Comparison of ENCODE assay signal across 16 cellular contexts in genomic region chr20:49951160-49951559, GRCh38. TPM values are rescaled to one million over a fixed set of nuclear protein-coding genes. Genes with fewer than 3 reads are reported as not detected.
DNase-seq lines count a peak whose midpoint lies in the region; ATAC-seq, FAIRE-seq and TF ChIP-seq lines count a peak whose summit lies in the region.
"Had no signal": no experiment of that assay in that cellular context is flagged by ENCODE, and none has a peak within 500 bp of the region (broad histone marks: within the 10 kb centered on the region; RNA-seq: fewer than 3 reads in every experiment).

No MANE protein-coding gene starts in this region.

- CTCF ChIA-PET in IMR-90 (lab: Yijun Ruan, JAX): no interaction called here

- peaks cover 50 to 66% of the 10 kb centered on the region in 2 experiments for H3K79me1 ChIP-seq in IMR-90 (ENCODE audit: low read depth in 1 of 2, low read length in 2 of 2)
- H3K79me1 ChIP-seq in mesenchymal stem cell (replicated peaks; ENCODE audit: low read length, poor library complexity, severe bottlenecking): peaks cover 25% of the 10 kb centered on the region

- H3K4me1 ChIP-seq in IMR-90 (ENCODE audit: control insufficient read depth, insufficient read depth, low read length) (peaks cover 23% of the 10 kb centered on the region), mesenchymal stem cell (ENCODE audit: control insufficient read depth, insufficient read depth, low read depth, low read length) (peaks cover 10% of the 10 kb centered on the region)
- H3K4me1 ChIP-seq: transverse colon had no signal

- intact Hi-C loops in IMR-90 (cut with micrococcal nuclease): no loop called here

- H3K18ac ChIP-seq in IMR-90 (ENCODE audit: low read depth, low read length) (peak overlapping the region; percentile 38; the same call in 1 of the 2 replicates), mesenchymal stem cell (ENCODE audit: low read depth in 1 of 2, low read length in 2 of 2) (no peak overlapping the region)

- H3K23ac ChIP-seq in IMR-90 (ENCODE audit: low read depth, low read length) (peak overlapping the region; percentile 39), mesenchymal stem cell (ENCODE audit: low read length in 2 of 2) (no peak overlapping the region)

- peak; percentile 97 to 98 for ATAC-seq in activated CD4-positive, CD25-positive, alpha-beta regulatory T cell treated with anti-CD3 and anti-CD28 coated beads, Interleukin-2, amount 50 U/mL, for 24 hours
- peak; percentile 56 for ATAC-seq in IMR-90 (ENCODE audit: low read depth)

- H2BK12ac ChIP-seq in mesenchymal stem cell (ENCODE audit: low read length in 2 of 2): no peak overlapping the region

- H3K27me3 ChIP-seq in IMR-90 (ENCODE audit: control insufficient read depth, insufficient read depth, low read length) (no peaks in the 10 kb centered on the region), bronchial epithelial cell (ENCODE audit: control insufficient read depth, insufficient read depth, low read length) (no peaks in the 10 kb centered on the region), mesenchymal stem cell (ENCODE audit: control insufficient read depth in 1 of 2, insufficient read depth in 1 of 2, low read length in 2 of 2) (no peaks in the 10 kb centered on the region)
- H3K27me3 ChIP-seq: transverse colon had no signal

- H4K91ac ChIP-seq in IMR-90 (ENCODE audit: insufficient read depth, low read depth, low read length) (peak overlapping the region; percentile 21), mesenchymal stem cell (ENCODE audit: low read length) (no peak overlapping the region)

- H2BK20ac ChIP-seq in IMR-90 (ENCODE audit: low read depth, low read length): peak overlapping the region; percentile 22; the same call in 1 of the 2 replicates

- no peak for FAIRE-seq in bronchial epithelial cell (lab: Jason Lieb, UNC)

- in situ Hi-C loops in IMR-90 (cut with MboI; ENCODE audit: low sequenced_read_pairs): no loop called here

- peaks cover 22% of the 10 kb centered on the region for H3K9me1 ChIP-seq in IMR-90 (ENCODE audit: insufficient read depth, low read length)

- H2BK120ac ChIP-seq in IMR-90 (ENCODE audit: low read depth, low read length) (peak overlapping the region; percentile 75), mesenchymal stem cell (ENCODE audit: low read depth, low read length) (no peak overlapping the region)

- DNase-seq in activated CD4-positive, CD25-positive, alpha-beta regulatory T cell treated with anti-CD3 and anti-CD28 coated beads, Interleukin-2, amount 50 U/mL, for 72 hours: no peak
- DNase-seq in IMR-90 (peak; percentile 83), bronchial epithelial cell (ENCODE audit: low read depth) (peak; percentile 80), mesenchymal stem cell (peak; percentile 44), NCI-H1417 (lab: John Stamatoyannopoulos, UW) (no peak), NCI-H1930 (lab: John Stamatoyannopoulos, UW) (no peak), kidney glomerular epithelial cell (lab: John Stamatoyannopoulos, UW) (no peak)
- DNase-seq: 8988T; amygdala; DMS 273 treated with DMSO at 0.1 percent for 48 hours; effector CD8-positive, alpha-beta T cell; NCI-H226; occipital lobe; transverse colon had no signal

- H4K20me1 ChIP-seq in IMR-90 (ENCODE audit: insufficient read depth, low read length): peaks cover 11% of the 10 kb centered on the region

- 0 out of 2 replicates have a peak, but pooled peaks have one; percentile 26 for TF ChIP-seq POLR2A in IMR-90 (IDR thresholded peaks at IDR 0.05; ENCODE audit: low read depth, low read length)

- H2AK5ac ChIP-seq in IMR-90 (ENCODE audit: low read depth, low read length) (peak overlapping the region; percentile 54), mesenchymal stem cell (ENCODE audit: low read length, severe bottlenecking) (no peak overlapping the region)

- 0% methylated on average over 1 of the region's 4 CpGs; no CpG with 5 or more reads in 1 of the 2 experiments for WGBS in IMR-90 (ENCODE audit: extremely low coverage in 2 of 2, insufficient read length in 1 of 2), 2 experiments
- WGBS in mesenchymal stem cell: 70% methylated on average over 4 of the region's 4 CpGs

- dilution Hi-C loops in IMR-90 (cut with HindIII; ENCODE audit: low sequenced_read_pairs, unreplicated experiment): no loop called here

- H3K27ac ChIP-seq in IMR-90 (ENCODE audit: insufficient read depth, low read length) (peak overlapping the region; percentile 48), mesenchymal stem cell (ENCODE audit: low read length, poor library complexity, severe bottlenecking) (no peak overlapping the region)
- H3K27ac ChIP-seq: transverse colon had no signal

- no peak for TF ChIP-seq RAD21 in IMR-90 (IDR thresholded peaks at IDR 0.05; ENCODE audit: low read length)

- peaks cover 57% of the 10 kb centered on the region for H3K36me3 ChIP-seq in IMR-90 (ENCODE audit: control insufficient read depth, insufficient read depth, low read length)
- H3K36me3 ChIP-seq in bronchial epithelial cell (ENCODE audit: control insufficient read depth, insufficient read depth, low read length): peaks cover 28% of the 10 kb centered on the region
- H3K36me3 ChIP-seq in mesenchymal stem cell (ENCODE audit: control insufficient read depth in 1 of 2, insufficient read depth in 2 of 2, low read depth in 1 of 2, low read length in 2 of 2): peaks cover 57 to 76% of the 10 kb centered on the region in 2 experiments

- POLR2A ChIA-PET in IMR-90 (lab: Charles Lee; ENCODE audit: unreplicated experiment): no interaction called here

- H2BK15ac ChIP-seq in IMR-90 (ENCODE audit: low read depth, low read length): no peak overlapping the region; the same call in 2 of the 3 replicates
- no peak overlapping the region for H2BK15ac ChIP-seq in mesenchymal stem cell (ENCODE audit: low read depth, poor library complexity, severe bottlenecking)

- H4K8ac ChIP-seq in IMR-90 (ENCODE audit: low read depth in 2 of 2, low read length in 2 of 2) (peak overlapping the region; percentile 9 to 47; a peak in 1 of 4 replicates), mesenchymal stem cell (ENCODE audit: low read length) (no peak overlapping the region)

- peak overlapping the region; percentile 7; the same call in 1 of the 2 replicates for H4K5ac ChIP-seq in IMR-90 (ENCODE audit: low read depth, low read length)

- no peak overlapping the region for H2AFZ ChIP-seq in IMR-90 (replicated peaks; ENCODE audit: low read length, poor library complexity)
- no peak overlapping the region for H2AFZ ChIP-seq in mesenchymal stem cell (ENCODE audit: low read depth, low read length)

- H3K4me2 ChIP-seq in IMR-90 (ENCODE audit: low read depth, low read length) (peak overlapping the region; percentile 12; the same call in 1 of the 2 replicates), mesenchymal stem cell (ENCODE audit: low read length, poor library complexity, severe bottlenecking) (no peak overlapping the region)

- H3K4ac ChIP-seq in IMR-90 (ENCODE audit: low read depth, low read length) (peak overlapping the region; percentile 54), mesenchymal stem cell (ENCODE audit: low read depth in 1 of 2, low read length in 2 of 2) (no peak overlapping the region)

- no peak overlapping the region; the same call in 1 of the 2 replicates for H3K9ac ChIP-seq in IMR-90 (ENCODE audit: low read depth, low read length)
- H3K9ac ChIP-seq in mesenchymal stem cell (ENCODE audit: low read length): peak overlapping the region; percentile 54

- no peak overlapping the region for H3K4me3 ChIP-seq in IMR-90 (ENCODE audit: insufficient read depth, low read depth, low read length)
- no peak overlapping the region for H3K4me3 ChIP-seq in bronchial epithelial cell (ENCODE audit: low read depth, low read length)
- H3K4me3 ChIP-seq in mesenchymal stem cell (ENCODE audit: insufficient read depth in 1 of 2, low read depth in 1 of 2, low read length in 2 of 2): no peak overlapping the region
- H3K4me3 ChIP-seq: lung, transverse colon had no signal

- H2BK5ac ChIP-seq in IMR-90 (ENCODE audit: low read depth, low read length, poor library complexity, severe bottlenecking) (peak overlapping the region; percentile 68), mesenchymal stem cell (ENCODE audit: low read depth, low read length, poor library complexity, severe bottlenecking) (no peak overlapping the region)

- BruUV-seq in IMR-90 (replicated peaks; lab: Mats Ljungman, UMichigan): no TSS peak

- H2AK9ac ChIP-seq in IMR-90 (replicated peaks; ENCODE audit: low read depth, low read length, poor library complexity): no peak overlapping the region

- H3K56ac ChIP-seq in IMR-90 (ENCODE audit: extremely low read depth, insufficient read depth, low read length): peak overlapping the region; percentile 42

- H3K14ac ChIP-seq in IMR-90 (replicated peaks; ENCODE audit: low read depth, low read length): peak overlapping the region; percentile 23; the same call in 1 of the 2 replicates
- H3K14ac ChIP-seq in mesenchymal stem cell (ENCODE audit: low read length in 2 of 2): no peak overlapping the region

- H3K9me3 ChIP-seq in IMR-90 (ENCODE audit: control insufficient read depth, insufficient read depth, low read length): no peaks in the 10 kb centered on the region
- H3K9me3 ChIP-seq in mesenchymal stem cell (ENCODE audit: control insufficient read depth, low read length): no peaks in the 10 kb centered on the region
- H3K9me3 ChIP-seq: transverse colon had no signal

- no peak for TF ChIP-seq CTCF in IMR-90 (conservative IDR thresholded peaks at IDR 0.05; ENCODE audit: low read depth, low read length)
- no peak for TF ChIP-seq CTCF in bronchial epithelial cell (IDR thresholded peaks at IDR 0.05; ENCODE audit: insufficient read depth, low read length, severe bottlenecking)

TF ChIP-seq in IMR-90, 13 proteins besides CTCF, POLR2A, EP300 and RAD21 (continues in another document):
- TF ChIP-seq SMC3 (IDR thresholded peaks at IDR 0.05; ENCODE audit: low read depth, low read length): no peak

RNA-seq across cellular contexts. Expression of gene RNF114, which starts 15.0 kb away (rescaled TPM):
- total RNA-seq in IMR-90 (2012; rRNA removed): 44.6 and 49.7 TPM in 2 replicates
- 55.0 and 62.3 TPM in 2 replicates for polyA plus RNA-seq in IMR-90 (2012; rRNA removed)
- polyA plus RNA-seq in IMR-90 (2012; cell fraction: cytosol; rRNA removed): 122 and 166 TPM in 2 replicates
- polyA plus RNA-seq in IMR-90 (2012; cell fraction: nucleus; rRNA removed; ENCODE audit: low replicate concordance): 88.0 and 111 TPM in 2 replicates
- 28.2 and 67.1 TPM in 2 replicates for total RNA-seq in bronchial epithelial cell
- polyA plus RNA-seq in mesenchymal stem cell (2013, experiment 1 of 2): 37.3 TPM
- 35.5 TPM for polyA plus RNA-seq in mesenchymal stem cell (2013, experiment 2 of 2)

RNA-seq across cellular contexts. Expression of gene SNAI1, which starts 31.6 kb away (rescaled TPM):
- total RNA-seq in IMR-90 (2012; rRNA removed) (0.54 and 0.83 TPM in 2 replicates), bronchial epithelial cell (not detected in 2 replicates)
- polyA plus RNA-seq in IMR-90 (2012; rRNA removed): 13.7 and 14.9 TPM in 2 replicates
- 10.8 and 34.1 TPM in 2 replicates for polyA plus RNA-seq in IMR-90 (2012; cell fraction: cytosol; rRNA removed)
- 54.0 and 64.7 TPM in 2 replicates for polyA plus RNA-seq in IMR-90 (2012; cell fraction: nucleus; rRNA removed; ENCODE audit: low replicate concordance)
- polyA plus RNA-seq in mesenchymal stem cell (2013, experiment 1 of 2): 36.2 TPM
- polyA plus RNA-seq in mesenchymal stem cell (2013, experiment 2 of 2): 36.0 TPM
- total RNA-seq: occipital lobe had no signal

RNA-seq across cellular contexts. Expression of gene SPATA2, which starts 35.8 kb away (rescaled TPM):
- 1.3 and 1.4 TPM in 2 replicates for total RNA-seq in IMR-90 (2012; rRNA removed)
- 4.4 and 4.5 TPM in 2 replicates for polyA plus RNA-seq in IMR-90 (2012; rRNA removed)
- polyA plus RNA-seq in IMR-90 (2012; cell fraction: cytosol; rRNA removed): 3.5 and 5.8 TPM in 2 replicates
- polyA plus RNA-seq in IMR-90 (2012; cell fraction: nucleus; rRNA removed; ENCODE audit: low replicate concordance): 5.9 and 9.4 TPM in 2 replicates
- total RNA-seq in bronchial epithelial cell: 0.79 and 1.0 TPM in 2 replicates
- 5.6 TPM for polyA plus RNA-seq in mesenchymal stem cell (2013, experiment 1 of 2)
- polyA plus RNA-seq in mesenchymal stem cell (2013, experiment 2 of 2): 5.7 TPM

Comparison
In these comparisons a context has a peak if more than half of its experiments do, and no peak if none do; other contexts are left out.
1. DNase-seq: peak in IMR-90 (single experiment), bronchial epithelial cell (single experiment) and mesenchymal stem cell (single experiment); none in activated CD4-positive, CD25-positive, alpha-beta regulatory T cell treated with anti-CD3 and anti-CD28 coated beads, Interleukin-2, amount 50 U/mL, for 72 hours (single experiment), NCI-H1417 (0 of 3), NCI-H1930 (0 of 2) and kidney glomerular epithelial cell (single experiment).